1 cellular context compared by ENCODE assay signal in the genomic region with DNA sequence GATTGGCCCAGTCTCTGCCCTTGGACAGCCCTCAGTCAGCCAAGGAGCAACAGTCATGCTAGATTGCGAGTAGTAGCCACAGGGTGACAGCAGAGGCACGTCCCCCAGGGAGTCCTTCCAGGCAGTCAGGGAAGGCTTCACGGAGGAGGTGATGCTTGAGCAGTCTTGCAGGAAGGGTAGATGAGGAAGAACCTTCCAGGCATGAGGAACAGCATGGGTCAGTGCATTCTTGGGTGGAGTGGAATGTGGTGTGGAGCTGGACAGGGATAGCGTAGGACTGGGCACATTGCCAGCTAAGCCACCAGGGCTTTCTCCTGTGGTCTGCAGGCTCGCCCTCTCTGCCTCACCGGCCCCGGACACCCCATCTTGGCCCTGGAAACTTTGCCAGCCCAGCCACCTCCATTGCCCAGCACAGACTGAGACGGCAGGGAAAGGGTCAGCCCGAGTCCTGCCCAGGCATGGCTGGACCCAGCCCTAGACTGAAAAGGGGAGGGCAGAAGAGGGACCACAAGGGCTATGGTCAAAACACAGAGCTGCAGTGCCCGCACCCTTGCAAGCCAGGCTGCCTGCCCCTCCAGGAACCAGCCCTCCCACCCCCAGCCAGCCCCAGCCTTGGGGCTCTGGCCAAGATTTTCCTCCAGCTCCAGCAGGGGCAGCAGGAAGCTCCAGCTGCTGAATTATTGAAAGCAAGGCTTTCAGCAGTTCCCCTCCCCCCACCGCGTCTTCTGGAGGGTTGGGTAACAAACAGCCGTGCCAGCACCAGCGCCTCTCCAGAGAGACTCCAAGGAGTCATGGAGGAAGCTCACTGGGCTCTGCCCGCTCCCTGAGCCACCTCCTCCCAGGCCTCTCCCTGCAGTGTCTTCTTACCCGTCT.
A peak's percentile ranks its signal among the peaks of the same experiment; 100 is the strongest.
TF ChIP-seq lines count a peak whose summit lies in the region.

No MANE protein-coding gene starts in this region.

TF ChIP-seq in HepG2, 621 proteins besides CTCF, POLR2A, EP300 and RAD21 (continued from another document):
- TF ChIP-seq ZNF280D (CRISPR knock-in tag; IDR thresholded peaks at IDR 0.05) (0 out of 2 replicates have a peak, but pooled peaks have one; percentile 39), STAG1 (CRISPR knock-in tag; IDR thresholded peaks at IDR 0.05) (peak; percentile 98), ZNF788 (CRISPR knock-in tag; IDR thresholded peaks at IDR 0.05; ENCODE audit: borderline replicate concordance) (0 out of 2 replicates have a peak, but pooled peaks have one; percentile 53), KLF16 (CRISPR knock-in tag; IDR thresholded peaks at IDR 0.05) (no peak), TARDBP (CRISPR knock-in tag; IDR thresholded peaks at IDR 0.05) (0 out of 2 replicates have a peak, but pooled peaks have one; percentile 31), ZNF24 (IDR thresholded peaks at IDR 0.05) (no peak), ZBED4 (CRISPR knock-in tag; IDR thresholded peaks at IDR 0.05; ENCODE audit: borderline replicate concordance) (no peak), HMGXB4 (CRISPR knock-in tag; IDR thresholded peaks at IDR 0.05; ENCODE audit: borderline replicate concordance in 1 of 2, low read depth in 1 of 2) (0 out of 4 replicates have a peak, but pooled peaks of 1 of the 2 experiments have one; percentile 32)
- TF ChIP-seq, protein P1, sequence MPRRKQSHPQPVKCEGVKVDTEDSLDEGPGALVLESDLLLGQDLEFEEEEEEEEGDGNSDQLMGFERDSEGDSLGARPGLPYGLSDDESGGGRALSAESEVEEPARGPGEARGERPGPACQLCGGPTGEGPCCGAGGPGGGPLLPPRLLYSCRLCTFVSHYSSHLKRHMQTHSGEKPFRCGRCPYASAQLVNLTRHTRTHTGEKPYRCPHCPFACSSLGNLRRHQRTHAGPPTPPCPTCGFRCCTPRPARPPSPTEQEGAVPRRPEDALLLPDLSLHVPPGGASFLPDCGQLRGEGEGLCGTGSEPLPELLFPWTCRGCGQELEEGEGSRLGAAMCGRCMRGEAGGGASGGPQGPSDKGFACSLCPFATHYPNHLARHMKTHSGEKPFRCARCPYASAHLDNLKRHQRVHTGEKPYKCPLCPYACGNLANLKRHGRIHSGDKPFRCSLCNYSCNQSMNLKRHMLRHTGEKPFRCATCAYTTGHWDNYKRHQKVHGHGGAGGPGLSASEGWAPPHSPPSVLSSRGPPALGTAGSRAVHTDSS (CRISPR knock-in tag; conservative IDR thresholded peaks at IDR 0.05) = 0 out of 2 replicates have a peak, but pooled peaks have one; percentile 61
- TF ChIP-seq, protein P2, sequence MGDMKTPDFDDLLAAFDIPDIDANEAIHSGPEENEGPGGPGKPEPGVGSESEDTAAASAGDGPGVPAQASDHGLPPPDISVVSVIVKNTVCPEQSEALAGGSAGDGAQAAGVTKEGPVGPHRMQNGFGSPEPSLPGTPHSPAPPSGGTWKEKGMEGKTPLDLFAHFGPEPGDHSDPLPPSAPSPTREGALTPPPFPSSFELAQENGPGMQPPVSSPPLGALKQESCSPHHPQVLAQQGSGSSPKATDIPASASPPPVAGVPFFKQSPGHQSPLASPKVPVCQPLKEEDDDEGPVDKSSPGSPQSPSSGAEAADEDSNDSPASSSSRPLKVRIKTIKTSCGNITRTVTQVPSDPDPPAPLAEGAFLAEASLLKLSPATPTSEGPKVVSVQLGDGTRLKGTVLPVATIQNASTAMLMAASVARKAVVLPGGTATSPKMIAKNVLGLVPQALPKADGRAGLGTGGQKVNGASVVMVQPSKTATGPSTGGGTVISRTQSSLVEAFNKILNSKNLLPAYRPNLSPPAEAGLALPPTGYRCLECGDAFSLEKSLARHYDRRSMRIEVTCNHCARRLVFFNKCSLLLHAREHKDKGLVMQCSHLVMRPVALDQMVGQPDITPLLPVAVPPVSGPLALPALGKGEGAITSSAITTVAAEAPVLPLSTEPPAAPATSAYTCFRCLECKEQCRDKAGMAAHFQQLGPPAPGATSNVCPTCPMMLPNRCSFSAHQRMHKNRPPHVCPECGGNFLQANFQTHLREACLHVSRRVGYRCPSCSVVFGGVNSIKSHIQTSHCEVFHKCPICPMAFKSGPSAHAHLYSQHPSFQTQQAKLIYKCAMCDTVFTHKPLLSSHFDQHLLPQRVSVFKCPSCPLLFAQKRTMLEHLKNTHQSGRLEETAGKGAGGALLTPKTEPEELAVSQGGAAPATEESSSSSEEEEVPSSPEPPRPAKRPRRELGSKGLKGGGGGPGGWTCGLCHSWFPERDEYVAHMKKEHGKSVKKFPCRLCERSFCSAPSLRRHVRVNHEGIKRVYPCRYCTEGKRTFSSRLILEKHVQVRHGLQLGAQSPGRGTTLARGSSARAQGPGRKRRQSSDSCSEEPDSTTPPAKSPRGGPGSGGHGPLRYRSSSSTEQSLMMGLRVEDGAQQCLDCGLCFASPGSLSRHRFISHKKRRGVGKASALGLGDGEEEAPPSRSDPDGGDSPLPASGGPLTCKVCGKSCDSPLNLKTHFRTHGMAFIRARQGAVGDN (CRISPR knock-in tag; IDR thresholded peaks at IDR 0.05) = peak; percentile 34
- TF ChIP-seq, protein P3, sequence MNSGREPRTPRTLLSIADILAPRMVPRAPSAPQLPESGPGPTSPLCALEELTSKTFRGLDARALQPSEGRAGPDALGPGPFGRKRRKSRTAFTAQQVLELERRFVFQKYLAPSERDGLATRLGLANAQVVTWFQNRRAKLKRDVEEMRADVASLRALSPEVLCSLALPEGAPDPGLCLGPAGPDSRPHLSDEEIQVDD (CRISPR knock-in tag; IDR thresholded peaks at IDR 0.05; ENCODE audit: borderline replicate concordance) = no peak
TF ChIP-seq in HepG2: peak in this region for 34.
